ENCODE assay signal across 1 cellular context in genomic region chrX:9759340-9759739, GRCh38.
TF ChIP-seq lines count a peak whose summit lies in the region.

No MANE protein-coding gene starts in this region.

TF ChIP-seq in HCT116, 20 proteins besides CTCF, POLR2A, EP300 and RAD21:
- TF ChIP-seq CEBPB (IDR thresholded peaks at IDR 0.05; ENCODE audit: low read depth) (no peak), ELF1 (IDR thresholded peaks at IDR 0.05; ENCODE audit: borderline replicate concordance, low read depth) (no peak), SP1 (IDR thresholded peaks at IDR 0.05; ENCODE audit: low read depth) (no peak), REST (IDR thresholded peaks at IDR 0.05; ENCODE audit: low read depth) (no peak), ZFX (IDR thresholded peaks at IDR 0.05) (no peak), EGR1 (IDR thresholded peaks at IDR 0.05; ENCODE audit: low read depth) (no peak), YY1 (IDR thresholded peaks at IDR 0.05; ENCODE audit: extremely low read depth, insufficient replicate concordance, low read depth, low read length) (no peak), JUND (IDR thresholded peaks at IDR 0.05) (no peak)
- TF ChIP-seq, protein P1, sequence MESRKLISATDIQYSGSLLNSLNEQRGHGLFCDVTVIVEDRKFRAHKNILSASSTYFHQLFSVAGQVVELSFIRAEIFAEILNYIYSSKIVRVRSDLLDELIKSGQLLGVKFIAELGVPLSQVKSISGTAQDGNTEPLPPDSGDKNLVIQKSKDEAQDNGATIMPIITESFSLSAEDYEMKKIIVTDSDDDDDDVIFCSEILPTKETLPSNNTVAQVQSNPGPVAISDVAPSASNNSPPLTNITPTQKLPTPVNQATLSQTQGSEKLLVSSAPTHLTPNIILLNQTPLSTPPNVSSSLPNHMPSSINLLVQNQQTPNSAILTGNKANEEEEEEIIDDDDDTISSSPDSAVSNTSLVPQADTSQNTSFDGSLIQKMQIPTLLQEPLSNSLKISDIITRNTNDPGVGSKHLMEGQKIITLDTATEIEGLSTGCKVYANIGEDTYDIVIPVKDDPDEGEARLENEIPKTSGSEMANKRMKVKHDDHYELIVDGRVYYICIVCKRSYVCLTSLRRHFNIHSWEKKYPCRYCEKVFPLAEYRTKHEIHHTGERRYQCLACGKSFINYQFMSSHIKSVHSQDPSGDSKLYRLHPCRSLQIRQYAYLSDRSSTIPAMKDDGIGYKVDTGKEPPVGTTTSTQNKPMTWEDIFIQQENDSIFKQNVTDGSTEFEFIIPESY (IDR thresholded peaks at IDR 0.05; ENCODE audit: extremely low read depth, insufficient replicate concordance, low read length), result no peak
